Comparison of ENCODE assay signal across 1 cellular context in the genomic region with DNA sequence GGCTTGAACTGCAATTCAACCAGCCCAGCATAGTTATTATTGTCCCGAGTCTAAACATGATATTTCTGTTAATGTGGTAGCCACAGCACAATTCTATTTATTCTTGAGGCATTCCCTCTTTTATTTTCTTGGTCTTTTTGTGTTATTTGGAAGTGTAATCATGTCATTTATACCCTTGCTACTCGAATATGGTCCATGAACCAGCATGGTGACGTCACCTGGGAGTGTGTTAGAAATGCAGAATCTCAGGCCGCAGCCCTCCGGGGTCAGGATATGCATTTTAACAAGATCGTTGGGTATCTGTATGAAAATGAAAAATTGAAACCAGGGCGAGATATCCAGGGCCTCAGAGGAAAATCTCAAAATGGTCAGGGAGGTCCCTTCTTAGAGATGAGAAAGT.
TF ChIP-seq lines count a peak whose summit lies in the region.

No MANE protein-coding gene starts in this region.

TF ChIP-seq in HepG2, 621 proteins besides CTCF, POLR2A, EP300 and RAD21 (continued from another document):
- TF ChIP-seq, protein P1, sequence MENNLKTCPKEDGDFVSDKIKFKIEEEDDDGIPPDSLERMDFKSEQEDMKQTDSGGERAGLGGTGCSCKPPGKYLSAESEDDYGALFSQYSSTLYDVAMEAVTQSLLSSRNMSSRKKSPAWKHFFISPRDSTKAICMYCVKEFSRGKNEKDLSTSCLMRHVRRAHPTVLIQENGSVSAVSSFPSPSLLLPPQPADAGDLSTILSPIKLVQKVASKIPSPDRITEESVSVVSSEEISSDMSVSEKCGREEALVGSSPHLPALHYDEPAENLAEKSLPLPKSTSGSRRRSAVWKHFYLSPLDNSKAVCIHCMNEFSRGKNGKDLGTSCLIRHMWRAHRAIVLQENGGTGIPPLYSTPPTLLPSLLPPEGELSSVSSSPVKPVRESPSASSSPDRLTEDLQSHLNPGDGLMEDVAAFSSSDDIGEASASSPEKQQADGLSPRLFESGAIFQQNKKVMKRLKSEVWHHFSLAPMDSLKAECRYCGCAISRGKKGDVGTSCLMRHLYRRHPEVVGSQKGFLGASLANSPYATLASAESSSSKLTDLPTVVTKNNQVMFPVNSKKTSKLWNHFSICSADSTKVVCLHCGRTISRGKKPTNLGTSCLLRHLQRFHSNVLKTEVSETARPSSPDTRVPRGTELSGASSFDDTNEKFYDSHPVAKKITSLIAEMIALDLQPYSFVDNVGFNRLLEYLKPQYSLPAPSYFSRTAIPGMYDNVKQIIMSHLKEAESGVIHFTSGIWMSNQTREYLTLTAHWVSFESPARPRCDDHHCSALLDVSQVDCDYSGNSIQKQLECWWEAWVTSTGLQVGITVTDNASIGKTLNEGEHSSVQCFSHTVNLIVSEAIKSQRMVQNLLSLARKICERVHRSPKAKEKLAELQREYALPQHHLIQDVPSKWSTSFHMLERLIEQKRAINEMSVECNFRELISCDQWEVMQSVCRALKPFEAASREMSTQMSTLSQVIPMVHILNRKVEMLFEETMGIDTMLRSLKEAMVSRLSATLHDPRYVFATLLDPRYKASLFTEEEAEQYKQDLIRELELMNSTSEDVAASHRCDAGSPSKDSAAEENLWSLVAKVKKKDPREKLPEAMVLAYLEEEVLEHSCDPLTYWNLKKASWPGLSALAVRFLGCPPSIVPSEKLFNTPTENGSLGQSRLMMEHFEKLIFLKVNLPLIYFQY (CRISPR knock-in tag; IDR thresholded peaks at IDR 0.05; ENCODE audit: borderline replicate concordance), result no peak
- no peak for TF ChIP-seq ZNF883 (CRISPR knock-in tag; IDR thresholded peaks at IDR 0.05; ENCODE audit: not compliant biosample characterization)
- TF ChIP-seq ATF7 (IDR thresholded peaks at IDR 0.05), result peak; percentile 93
- TF ChIP-seq ATF7 (CRISPR knock-in tag; IDR thresholded peaks at IDR 0.05), result no peak
